21 cellular contexts compared by ENCODE assay signal in the genomic region with DNA sequence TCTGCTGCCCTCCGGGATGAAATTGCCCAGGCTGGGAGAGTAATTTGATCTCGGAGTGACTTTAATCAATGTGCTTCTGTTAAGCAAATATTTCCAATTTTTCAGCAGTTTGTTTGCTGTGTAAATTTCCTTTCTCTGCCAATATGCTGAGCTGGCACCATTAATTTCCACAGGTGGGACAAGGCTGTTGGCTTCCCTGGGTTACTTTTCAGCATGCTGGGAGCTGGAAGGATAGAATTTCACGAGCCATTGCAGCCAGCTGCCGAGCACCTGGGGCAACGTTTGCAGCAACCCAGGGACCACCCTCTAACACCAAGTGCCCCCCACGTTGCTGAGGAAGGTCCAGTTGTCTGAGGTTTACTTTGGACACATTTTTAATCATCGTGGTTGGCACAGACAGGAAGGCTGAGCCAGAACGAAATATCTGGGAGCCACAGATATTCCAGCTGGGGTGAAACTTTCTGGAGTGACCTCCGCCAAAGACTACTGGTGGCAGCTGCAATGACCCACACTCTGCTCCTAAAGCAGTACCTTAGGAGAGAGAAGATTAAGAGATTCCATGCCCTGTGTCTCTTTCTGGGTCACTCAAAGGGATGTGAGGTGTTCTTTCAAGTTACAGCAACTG.
A peak's percentile ranks its signal among the peaks of the same experiment; 100 is the strongest.
DNase-seq lines count a peak whose midpoint lies in the region; TF ChIP-seq lines count a peak whose summit lies in the region.
"Had no signal": no experiment of that assay in that cellular context is flagged by ENCODE, and none has a peak within 500 bp of the region (broad histone marks: within the 10 kb centered on the region; RNA-seq: fewer than 3 reads in every experiment).

No MANE protein-coding gene starts in this region.

- DNase-seq in LNCaP clone FGC (ENCODE audit: low read depth) (peak; percentile 51), NCI-H2029 (lab: John Stamatoyannopoulos, UW) (peak; percentile 55), NCI-H748 (lab: John Stamatoyannopoulos, UW; ENCODE audit: unreplicated experiment) (peak; percentile 93), neural progenitor cell (ENCODE audit: low spot score) (no peak), brain microvascular endothelial cell (no peak)
- DNase-seq in CD4-positive, alpha-beta memory T cell = no peak
- DNase-seq in activated T-cell treated with anti-CD3 and anti-CD28 coated beads, Interleukin-2, amount 50 U/mL, for 48 hours = no peak
- DNase-seq: activated CD4-positive, alpha-beta T cell treated with anti-CD3 and anti-CD28 coated beads, Interleukin-2, amount 10 ng/mL, durations not matched to agents 7 days and 5 days; activated CD8-positive, alpha-beta memory T cell treated with anti-CD3 and anti-CD28 coated beads, Interleukin-2, amount 10 ng/mL, durations not matched to agents 7 days and 5 days; CD8-positive, alpha-beta T cell; H9; left colon; naive thymus-derived CD8-positive, alpha-beta T cell; T-helper 2 cell; transverse colon had no signal

- no peaks in the 10 kb centered on the region for H3K27me3 ChIP-seq in neural progenitor cell
- no peaks in the 10 kb centered on the region for H3K27me3 ChIP-seq in CD4-positive, alpha-beta memory T cell (ENCODE audit: insufficient read depth, low read length)
- no peaks in the 10 kb centered on the region for H3K27me3 ChIP-seq in brain microvascular endothelial cell (replicated peaks)
- H3K27me3 ChIP-seq: ascending aorta, right atrium auricular region, transverse colon had no signal

- intact Hi-C loops in CD4-positive, alpha-beta memory T cell (cut with micrococcal nuclease) = no loop called here

- no peaks in the 10 kb centered on the region for H3K9me3 ChIP-seq in neural progenitor cell (ENCODE audit: low read depth)
- H3K9me3 ChIP-seq in CD4-positive, alpha-beta memory T cell (ENCODE audit: control insufficient read depth in 1 of 2, low read length in 2 of 2) = no peaks in the 10 kb centered on the region
- H3K9me3 ChIP-seq: ascending aorta, right atrium auricular region, transverse colon had no signal

- POLR2A ChIA-PET in CD4-positive, alpha-beta memory T cell (lab: Charles Lee; ENCODE audit: partially characterized antibody) = no interaction called here

- in situ Hi-C loops in brain microvascular endothelial cell (cut with HindIII; ENCODE audit: low pct_ligation_motif_present, low sequenced_read_pairs) = no loop called here

- TF ChIP-seq CTCF in LNCaP clone FGC (IDR thresholded peaks at IDR 0.05; ENCODE audit: control insufficient read depth, extremely low read depth, insufficient read depth) = no peak
- TF ChIP-seq CTCF in neural progenitor cell (IDR thresholded peaks at IDR 0.05) = no peak
- TF ChIP-seq CTCF in brain microvascular endothelial cell (IDR thresholded peaks at IDR 0.05; ENCODE audit: low read depth, low read length, missing control alignments) = no peak

- H3K27me3 Mint-ChIP-seq in neural progenitor cell (ENCODE audit: insufficient read depth, low read depth) = peaks cover 4% of the 10 kb centered on the region
- H3K27me3 Mint-ChIP-seq in CD4-positive, alpha-beta memory T cell = peaks cover under 1% of the 10 kb centered on the region in 2 donors
- H3K27me3 Mint-ChIP-seq: activated CD4-positive, alpha-beta T cell treated with anti-CD3 and anti-CD28 coated beads, Interleukin-2, amount 10 ng/mL, durations not matched to agents 7 days and 5 days; activated naive CD4-positive, alpha-beta T cell treated with anti-CD3 and anti-CD28 coated beads, Interleukin-2, amount 50 U/mL, for 24 hours had no signal

- H4K20me1 ChIP-seq in neural progenitor cell (ENCODE audit: low read depth) = no peaks in the 10 kb centered on the region

- H3K27ac Mint-ChIP-seq in neural progenitor cell = no peak overlapping the region
- no peak overlapping the region for H3K27ac Mint-ChIP-seq in CD4-positive, alpha-beta memory T cell
- H3K27ac Mint-ChIP-seq: activated CD4-positive, alpha-beta T cell treated with anti-CD3 and anti-CD28 coated beads, Interleukin-2, amount 10 ng/mL, durations not matched to agents 7 days and 5 days; activated CD8-positive, alpha-beta memory T cell treated with anti-CD3 and anti-CD28 coated beads, Interleukin-2, amount 10 ng/mL, durations not matched to agents 7 days and 5 days; activated naive CD4-positive, alpha-beta T cell treated with anti-CD3 and anti-CD28 coated beads, Interleukin-2, amount 50 U/mL, for 24 hours; activated T-helper 1 cell treated with anti-CD3 and anti-CD28 coated beads, Interleukin-12 subunit alpha, Interleukin-12 subunit beta, Interleukin-2, Interleukin-4 antibody, amounts not matched to agents 30 ng/mL and 10 ng/mL and 1 ng/mL, durations not matched to agents 14 hours and 24 hours and 36 hours; CD8-positive, alpha-beta T cell; H9; naive thymus-derived CD8-positive, alpha-beta T cell; stimulated activated naive CD8-positive, alpha-beta T cell treated with anti-CD3 and anti-CD28 coated beads, Interleukin-15, Interleukin-2, amounts not matched to agents 100 ng/mL and 50 ng/mL, for 24 hours had no signal

- H3K4me1 ChIP-seq in neural progenitor cell = peaks cover 41% of the 10 kb centered on the region
- H3K4me1 ChIP-seq in CD4-positive, alpha-beta memory T cell (ENCODE audit: insufficient read depth, low read length) = no peaks in the 10 kb centered on the region
- H3K4me1 ChIP-seq: ascending aorta, right atrium auricular region, transverse colon had no signal

- H3K4me1 Mint-ChIP-seq in neural progenitor cell = peaks cover 51% of the 10 kb centered on the region
- H3K4me1 Mint-ChIP-seq in CD4-positive, alpha-beta memory T cell = no peaks in the 10 kb centered on the region
- H3K4me1 Mint-ChIP-seq: activated CD4-positive, alpha-beta T cell treated with anti-CD3 and anti-CD28 coated beads, Interleukin-2, amount 10 ng/mL, durations not matched to agents 7 days and 5 days; activated CD8-positive, alpha-beta memory T cell treated with anti-CD3 and anti-CD28 coated beads, Interleukin-2, amount 10 ng/mL, durations not matched to agents 7 days and 5 days; activated naive CD4-positive, alpha-beta T cell treated with anti-CD3 and anti-CD28 coated beads, Interleukin-2, amount 50 U/mL, for 24 hours; central memory CD8-positive, alpha-beta T cell; naive thymus-derived CD8-positive, alpha-beta T cell had no signal

- peak overlapping the region; percentile 4 for H3K4me2 ChIP-seq in neural progenitor cell

- H3F3A ChIP-seq in neural progenitor cell (ENCODE audit: low read depth) = peaks cover 14% of the 10 kb centered on the region

- CTCF ChIA-PET in CD4-positive, alpha-beta memory T cell (lab: Charles Lee; ENCODE audit: partially characterized antibody) = no interaction called here

- no peak overlapping the region for H3K4me3 Mint-ChIP-seq in neural progenitor cell
- H3K4me3 Mint-ChIP-seq in CD4-positive, alpha-beta memory T cell = no peak overlapping the region
- H3K4me3 Mint-ChIP-seq: activated CD4-positive, alpha-beta T cell treated with anti-CD3 and anti-CD28 coated beads, Interleukin-2, amount 10 ng/mL, durations not matched to agents 7 days and 5 days; activated CD8-positive, alpha-beta memory T cell treated with anti-CD3 and anti-CD28 coated beads, Interleukin-2, amount 10 ng/mL, durations not matched to agents 7 days and 5 days; activated naive CD4-positive, alpha-beta T cell treated with anti-CD3 and anti-CD28 coated beads, Interleukin-2, amount 50 U/mL, for 24 hours; activated T-helper 1 cell treated with anti-CD3 and anti-CD28 coated beads, Interleukin-12 subunit alpha, Interleukin-12 subunit beta, Interleukin-2, Interleukin-4 antibody, amounts not matched to agents 30 ng/mL and 10 ng/mL and 1 ng/mL, durations not matched to agents 14 hours and 24 hours and 36 hours; CD8-positive, alpha-beta T cell; central memory CD8-positive, alpha-beta T cell; H9; naive thymus-derived CD8-positive, alpha-beta T cell; stimulated activated naive CD8-positive, alpha-beta T cell treated with anti-CD3 and anti-CD28 coated beads, Interleukin-15, Interleukin-2, amounts not matched to agents 100 ng/mL and 50 ng/mL, for 24 hours had no signal

- H3K79me2 ChIP-seq in neural progenitor cell (ENCODE audit: low read depth) = no peaks in the 10 kb centered on the region

- no peaks in the 10 kb centered on the region for H3K36me3 ChIP-seq in neural progenitor cell
- H3K36me3 ChIP-seq in CD4-positive, alpha-beta memory T cell (ENCODE audit: insufficient read depth, low read length) = no peaks in the 10 kb centered on the region
- H3K36me3 ChIP-seq in brain microvascular endothelial cell (replicated peaks) = no peaks in the 10 kb centered on the region
- H3K36me3 ChIP-seq: ascending aorta, right atrium auricular region, transverse colon had no signal

- H3K36me3 Mint-ChIP-seq in neural progenitor cell = peaks cover 25% of the 10 kb centered on the region
- no peaks in the 10 kb centered on the region for H3K36me3 Mint-ChIP-seq in CD4-positive, alpha-beta memory T cell
- H3K36me3 Mint-ChIP-seq: activated CD8-positive, alpha-beta memory T cell treated with anti-CD3 and anti-CD28 coated beads, Interleukin-2, amount 10 ng/mL, durations not matched to agents 7 days and 5 days; activated naive CD4-positive, alpha-beta T cell treated with anti-CD3 and anti-CD28 coated beads, Interleukin-2, amount 50 U/mL, for 24 hours; CD8-positive, alpha-beta T cell; naive thymus-derived CD8-positive, alpha-beta T cell had no signal

- H2AFZ ChIP-seq in neural progenitor cell (replicated peaks) = no peak overlapping the region

- H3K27ac ChIP-seq in neural progenitor cell (peak overlapping the region; percentile 17), brain microvascular endothelial cell (no peak overlapping the region)
- H3K27ac ChIP-seq in CD4-positive, alpha-beta memory T cell (ENCODE audit: low read depth, low read length) = no peak overlapping the region
- H3K27ac ChIP-seq: ascending aorta, right atrium auricular region, transverse colon had no signal

- no peak overlapping the region for H3K9ac ChIP-seq in neural progenitor cell

- H3K4me3 ChIP-seq in LNCaP clone FGC (ENCODE audit: low read depth, low read length) (no peak overlapping the region), neural progenitor cell (no peak overlapping the region), brain microvascular endothelial cell (ENCODE audit: low read depth, low read length) (no peak overlapping the region)
- H3K4me3 ChIP-seq in CD4-positive, alpha-beta memory T cell (ENCODE audit: low read length in 2 of 2) = no peak overlapping the region
- H3K4me3 ChIP-seq: ascending aorta, right atrium auricular region, transverse colon had no signal

- peaks cover 6% of the 10 kb centered on the region for H3K9me3 Mint-ChIP-seq in neural progenitor cell
- H3K9me3 Mint-ChIP-seq in CD4-positive, alpha-beta memory T cell = peaks cover 0 to under 1% (median 0%) of the 10 kb centered on the region in 8 donors
- H3K9me3 Mint-ChIP-seq: activated CD4-positive, alpha-beta T cell treated with anti-CD3 and anti-CD28 coated beads, Interleukin-2, amount 10 ng/mL, durations not matched to agents 7 days and 5 days; activated naive CD4-positive, alpha-beta T cell treated with anti-CD3 and anti-CD28 coated beads, Interleukin-2, amount 50 U/mL, for 24 hours; activated T-helper 1 cell treated with anti-CD3 and anti-CD28 coated beads, Interleukin-12 subunit alpha, Interleukin-12 subunit beta, Interleukin-2, Interleukin-4 antibody, amounts not matched to agents 30 ng/mL and 10 ng/mL and 1 ng/mL, durations not matched to agents 14 hours and 24 hours and 36 hours; CD8-positive, alpha-beta T cell; central memory CD8-positive, alpha-beta T cell; H9; naive thymus-derived CD8-positive, alpha-beta T cell; stimulated activated naive CD8-positive, alpha-beta T cell treated with anti-CD3 and anti-CD28 coated beads, Interleukin-15, Interleukin-2, amounts not matched to agents 100 ng/mL and 50 ng/mL, for 24 hours had no signal

Comparison
In these comparisons a context has a peak if more than half of its experiments do, and no peak if none do; other contexts are left out.
1. DNase-seq: peak in LNCaP clone FGC (single experiment), NCI-H2029 (single experiment) and NCI-H748 (single experiment); none in neural progenitor cell (single experiment), CD4-positive, alpha-beta memory T cell (0 of 5), brain microvascular endothelial cell (single experiment) and activated T-cell treated with anti-CD3 and anti-CD28 coated beads, Interleukin-2, amount 50 U/mL, for 48 hours (0 of 2).